11 cellular contexts compared by ENCODE assay signal in genomic region chr17:48022906-48023305, GRCh38. TPM values are rescaled to one million over a fixed set of nuclear protein-coding genes. Genes with fewer than 3 reads are reported as not detected.
DNase-seq lines count a peak whose midpoint lies in the region; ATAC-seq and TF ChIP-seq lines count a peak whose summit lies in the region.
"Had no signal": no experiment of that assay in that cellular context is flagged by ENCODE, and none has a peak within 500 bp of the region (broad histone marks: within the 10 kb centered on the region; RNA-seq: fewer than 3 reads in every experiment).

No MANE protein-coding gene starts in this region.

- TF ChIP-seq POLR2A in uterus (IDR thresholded peaks at IDR 0.05): no peak

- peak overlapping the region; percentile 87 for H3K4me3 Mint-ChIP-seq in Caco-2 (ENCODE audit: unreplicated experiment)
- H3K4me3 Mint-ChIP-seq in naive thymus-derived CD4-positive, alpha-beta T cell: peak overlapping the region in 7 of 10 donors; percentile 14 to 89 (median 36)

- H3K36me3 ChIP-seq in Caco-2 (ENCODE audit: control insufficient read depth, insufficient read depth, low read length): no peaks in the 10 kb centered on the region
- no peaks in the 10 kb centered on the region for H3K36me3 ChIP-seq in naive thymus-derived CD4-positive, alpha-beta T cell (ENCODE audit: control insufficient read depth in 2 of 3, insufficient read depth in 3 of 3, low read length in 3 of 3)
- no peaks in the 10 kb centered on the region for H3K36me3 ChIP-seq in uterus

- H3K4me3 ChIP-seq in Caco-2 (ENCODE audit: low read depth, low read length): no peak overlapping the region
- no peak overlapping the region for H3K4me3 ChIP-seq in naive thymus-derived CD4-positive, alpha-beta T cell (ENCODE audit: low read length)
- no peak overlapping the region for H3K4me3 ChIP-seq in uterus
- H3K4me3 ChIP-seq: lung had no signal

- intact Hi-C loops in Caco-2 (cut with micrococcal nuclease; ENCODE audit: unreplicated experiment) (loop anchor here (10.0 kb wide), 1 partner anchor 312 kb away; no protein-coding TSS in a partner anchor), uterus (cut with DNase I; ENCODE audit: low total_unique reads) (no loop called here)
- intact Hi-C loops in naive thymus-derived CD4-positive, alpha-beta T cell (cut with micrococcal nuclease): loop anchor here (5.0 to 10.0 kb wide), 4 partner anchors 181 to 1012 kb away; partner anchors contain the start of gene SCRN2 (in 1 of the 2)

- H3K4me1 ChIP-seq in Caco-2 (peaks cover 26% of the 10 kb centered on the region), uterus (peaks cover 6 to 31% of the 10 kb centered on the region in 2 donors)
- H3K4me1 ChIP-seq in naive thymus-derived CD4-positive, alpha-beta T cell (ENCODE audit: control insufficient read depth in 2 of 2, insufficient read depth in 2 of 2, low read length in 2 of 2): peaks cover 9 to 26% of the 10 kb centered on the region in 2 donors

- no peaks in the 10 kb centered on the region for H3K9me3 Mint-ChIP-seq in Caco-2 (ENCODE audit: unreplicated experiment)
- H3K9me3 Mint-ChIP-seq in naive thymus-derived CD4-positive, alpha-beta T cell: no peaks in the 10 kb centered on the region

- DNase-seq in Caco-2 (no peak), NAMALWA (ENCODE audit: low spot score) (no peak), uterus (no peak), NCI-H2081 (lab: John Stamatoyannopoulos, UW) (no peak), Kasumi-1 (lab: John Stamatoyannopoulos, UW) (no peak)
- DNase-seq in naive thymus-derived CD4-positive, alpha-beta T cell: no peak
- DNase-seq: activated CD4-positive, alpha-beta T cell treated with anti-CD3 and anti-CD28 coated beads for 1 hour; activated naive CD4-positive, alpha-beta T cell had no signal

- BruUV-seq in Caco-2 (replicated peaks; lab: Mats Ljungman, UMichigan): no TSS peak

- H3K36me3 Mint-ChIP-seq in Caco-2 (ENCODE audit: insufficient read depth, unreplicated experiment): peaks cover 13% of the 10 kb centered on the region
- peaks cover 0 to 3% (median 0%) of the 10 kb centered on the region in 5 donors for H3K36me3 Mint-ChIP-seq in naive thymus-derived CD4-positive, alpha-beta T cell

- no peak for ATAC-seq in naive thymus-derived CD4-positive, alpha-beta T cell

- POLR2A ChIA-PET in Caco-2 (lab: Charles Lee): no interaction called here
- POLR2A ChIA-PET in naive thymus-derived CD4-positive, alpha-beta T cell (lab: Charles Lee): no interaction called here

- H3K27ac ChIP-seq in 22Rv1 (peak overlapping the region; percentile 76; the same call in 1 of the 2 replicates), VCaP (peak overlapping the region; percentile 74; the same call in 1 of the 2 replicates), uterus (no peak overlapping the region)
- no peak overlapping the region for H3K27ac ChIP-seq in naive thymus-derived CD4-positive, alpha-beta T cell (ENCODE audit: low read depth, low read length)

- peaks cover 34% of the 10 kb centered on the region for H3K4me1 Mint-ChIP-seq in Caco-2 (ENCODE audit: low read depth, unreplicated experiment)
- peaks cover 23 to 52% (median 34%) of the 10 kb centered on the region in 7 donors for H3K4me1 Mint-ChIP-seq in naive thymus-derived CD4-positive, alpha-beta T cell

- no peak for TF ChIP-seq CTCF in 22Rv1 (IDR thresholded peaks at IDR 0.05)
- TF ChIP-seq CTCF in Caco-2 (IDR thresholded peaks at IDR 0.05; ENCODE audit: insufficient read depth in 1 of 2, low read depth in 1 of 2, low read length in 1 of 2, severe bottlenecking in 1 of 2, unreplicated experiment in 1 of 2): no peak
- no peak for TF ChIP-seq CTCF in VCaP (conservative IDR thresholded peaks at IDR 0.05)
- TF ChIP-seq CTCF in uterus (IDR thresholded peaks at IDR 0.05): no peak

- H3K27me3 Mint-ChIP-seq in Caco-2 (ENCODE audit: insufficient read depth, unreplicated experiment): peaks cover 20% of the 10 kb centered on the region
- H3K27me3 Mint-ChIP-seq in naive thymus-derived CD4-positive, alpha-beta T cell: peaks cover 29 to 44% (median 33%) of the 10 kb centered on the region in 5 donors

- H3K27me3 ChIP-seq in Caco-2 (replicated peaks; ENCODE audit: control insufficient read depth, insufficient read depth, low read length) (peaks cover 5% of the 10 kb centered on the region), uterus (peaks cover 7 to 9% of the 10 kb centered on the region in 2 donors)
- H3K27me3 ChIP-seq in naive thymus-derived CD4-positive, alpha-beta T cell (ENCODE audit: control insufficient read depth in 2 of 2, insufficient read depth in 2 of 2, low read length in 2 of 2): peaks cover 0 to 11% of the 10 kb centered on the region in 2 donors

- no peak overlapping the region for H3K27ac Mint-ChIP-seq in Caco-2 (ENCODE audit: unreplicated experiment)
- H3K27ac Mint-ChIP-seq in naive thymus-derived CD4-positive, alpha-beta T cell: no peak overlapping the region

- H3K9me3 ChIP-seq in Caco-2: no peaks in the 10 kb centered on the region
- H3K9me3 ChIP-seq in naive thymus-derived CD4-positive, alpha-beta T cell (ENCODE audit: control insufficient read depth in 2 of 3, low read length in 3 of 3): no peaks in the 10 kb centered on the region
- H3K9me3 ChIP-seq in uterus: no peaks in the 10 kb centered on the region

- CTCF ChIA-PET in Caco-2 (lab: Charles Lee): interaction anchor here (0.7 to 1.6 kb wide), 2 partner anchors 45 to 66 kb away, joined by 3 to 6 read pairs; no protein-coding TSS in a partner anchor
- CTCF ChIA-PET in naive thymus-derived CD4-positive, alpha-beta T cell (lab: Charles Lee): no interaction called here

RNA-seq across cellular contexts. Expression of gene COPZ2, which starts 14.7 kb away (rescaled TPM):
- 2.0 and 6.7 TPM in 2 replicates for total RNA-seq in Caco-2 (2022)
- total RNA-seq in naive thymus-derived CD4-positive, alpha-beta T cell: 1 to 10 TPM in 4 of 5 experiments, under 1 TPM in 1; 0.81 to 5.5 (median 1.9) TPM
- polyA plus RNA-seq in naive thymus-derived CD4-positive, alpha-beta T cell: under 1 TPM; 0.75 to 0.99 TPM
- total RNA-seq in uterus: 10 to 100 TPM; 12.9 to 82.7 (median 35.3) TPM

RNA-seq across cellular contexts. Expression of gene NFE2L1, which starts 25.3 kb away (rescaled TPM):
- total RNA-seq in Caco-2 (2022) (322 and 356 TPM in 2 replicates), uterus (100 to 1,000 TPM in 2 of 4 donors, 10 to 100 TPM in 2; 85.6 to 323 (median 176) TPM)
- 10 to 100 TPM; 34.7 to 65.2 (median 49.2) TPM for total RNA-seq in naive thymus-derived CD4-positive, alpha-beta T cell
- polyA plus RNA-seq in naive thymus-derived CD4-positive, alpha-beta T cell: 10 to 100 TPM in 1 of 2 donors, 1 to 10 TPM in 1; 8.7 to 15.8 TPM

RNA-seq across cellular contexts. Expression of gene CDK5RAP3, which starts 52.0 kb away (rescaled TPM):
- total RNA-seq in Caco-2 (2022): 425 and 427 TPM in 2 replicates
- 100 to 1,000 TPM; 238 to 349 (median 276) TPM for total RNA-seq in naive thymus-derived CD4-positive, alpha-beta T cell
- 10 to 100 TPM; 72.4 to 86.8 TPM for polyA plus RNA-seq in naive thymus-derived CD4-positive, alpha-beta T cell
- 100 to 1,000 TPM; 118 to 180 (median 146) TPM for total RNA-seq in uterus

Comparison
In these comparisons a context has a peak if more than half of its experiments do, and no peak if none do; other contexts are left out.
1. H3K27ac ChIP-seq: peak in 22Rv1 (single experiment) and VCaP (single experiment); none in naive thymus-derived CD4-positive, alpha-beta T cell (single experiment) and uterus (0 of 2).